Comparison of ENCODE assay signal across 8 cellular contexts in genomic region chr12:103965255-103965589, GRCh38. TPM values are rescaled to one million over a fixed set of nuclear protein-coding genes. Genes with fewer than 3 reads are reported as not detected.
A peak's percentile ranks its signal among the peaks of the same experiment; 100 is the strongest.
DNase-seq lines count a peak whose midpoint lies in the region; ATAC-seq and TF ChIP-seq lines count a peak whose summit lies in the region.

No MANE protein-coding gene starts in this region.

- H3K4me3 Mint-ChIP-seq in natural killer cell = peak overlapping the region; percentile 99

- H3K27ac Mint-ChIP-seq in natural killer cell = peak overlapping the region; percentile 97 to 98

- H3K27ac ChIP-seq in dorsolateral prefrontal cortex = peak overlapping the region; percentile 12 to 98 (median 94)

- no peak for DNase-seq in BE2C
- DNase-seq in LNCaP clone FGC (ENCODE audit: low read depth) = no peak
- DNase-seq in dorsolateral prefrontal cortex = no peak
- DNase-seq in natural killer cell = no peak
- DNase-seq in germinal center (ENCODE audit: low spot score) = no peak
- no peak for DNase-seq in GM13976 (ENCODE audit: low spot score)
- no peak for DNase-seq in HuH-7 (ENCODE audit: low spot score)

- intact Hi-C loops in dorsolateral prefrontal cortex (cut with DNase I) (loop anchor here (1.0 to 5.0 kb wide), 6 partner anchors 8 to 172 kb away; partner anchors contain the start of genes HSP90B1 (in 2 of the 2), NFYB (in 2 of the 2) and HCFC2 (in 1 of the 2)), natural killer cell (cut with micrococcal nuclease) (loop anchor here (1.0 to 5.0 kb wide), 4 partner anchors 8 to 100 kb away; partner anchors contain the start of genes HCFC2 and HSP90B1)

- H3K36me3 Mint-ChIP-seq in natural killer cell = no peaks in the 10 kb centered on the region

- no peak for ATAC-seq in natural killer cell
- ATAC-seq in GM19467 (IDR thresholded peaks at IDR 0.05; ENCODE audit: unreplicated experiment) = no peak

- in situ Hi-C loops in GM13976 (cut with MboI; ENCODE audit: low sequenced_read_pairs, unreplicated experiment) = no loop called here

- no peaks in the 10 kb centered on the region for H3K27me3 Mint-ChIP-seq in natural killer cell (ENCODE audit: low read depth in 2 of 2)

- no peaks in the 10 kb centered on the region for H3K4me1 ChIP-seq in BE2C

- TF ChIP-seq CTCF in BE2C (IDR thresholded peaks at IDR 0.05; ENCODE audit: low read depth, low read length) = no peak
- no peak for TF ChIP-seq CTCF in LNCaP clone FGC (IDR thresholded peaks at IDR 0.05; ENCODE audit: control insufficient read depth, extremely low read depth, insufficient read depth)
- TF ChIP-seq CTCF in dorsolateral prefrontal cortex (IDR thresholded peaks at IDR 0.05 in 54 of 56, conservative IDR thresholded peaks at IDR 0.05 in 2 of 56; ENCODE audit: low read depth in 1 of 56, partially characterized antibody in 56 of 56) = no peak
- no peak for TF ChIP-seq CTCF in natural killer cell (IDR thresholded peaks at IDR 0.05)
- TF ChIP-seq CTCF in GM13976 (IDR thresholded peaks at IDR 0.05; ENCODE audit: borderline replicate concordance, control extremely low read depth, extremely low read depth, insufficient read depth, missing control alignments) = no peak

- peaks cover 44 to 49% of the 10 kb centered on the region in 2 donors for H3K4me1 Mint-ChIP-seq in natural killer cell

- H3K9me3 ChIP-seq in BE2C = no peaks in the 10 kb centered on the region

- no peaks in the 10 kb centered on the region for H3K9me3 Mint-ChIP-seq in natural killer cell

- no peaks in the 10 kb centered on the region for H3K27me3 ChIP-seq in BE2C
- no peaks in the 10 kb centered on the region for H3K27me3 ChIP-seq in dorsolateral prefrontal cortex

- peaks cover 13% of the 10 kb centered on the region for H3K36me3 ChIP-seq in BE2C

- H3K4me3 ChIP-seq in BE2C (ENCODE audit: low read depth, low read length) (peak overlapping the region; percentile 98), LNCaP clone FGC (ENCODE audit: low read depth, low read length) (peak overlapping the region; percentile 82), dorsolateral prefrontal cortex (peak overlapping the region; percentile 55 to 99 (median 89))

RNA-seq across cellular contexts. Expression of gene TDG, which starts 0.5 kb away (rescaled TPM):
- polyA plus RNA-seq in BE2C (2012; ENCODE audit: insufficient read depth, insufficient read length, low read depth) = 27.5 TPM
- total RNA-seq in dorsolateral prefrontal cortex = 10 to 100 TPM in 119 of 120 experiments, 1 to 10 TPM in 1; 9.9 to 22.2 (median 15.5) TPM
- 10 to 100 TPM; 28.2 to 28.7 (median 28.7) TPM for total RNA-seq in natural killer cell

RNA-seq across cellular contexts. Expression of gene HSP90B1, which starts 35.0 kb away (rescaled TPM):
- 228 TPM for polyA plus RNA-seq in BE2C (2012; ENCODE audit: insufficient read depth, insufficient read length, low read depth)
- 100 to 1,000 TPM; 164 to 489 (median 276) TPM for total RNA-seq in dorsolateral prefrontal cortex
- 100 to 1,000 TPM; 282 to 390 (median 389) TPM for total RNA-seq in natural killer cell
